ENCODE assay signal across 32 cellular contexts in the genomic region with DNA sequence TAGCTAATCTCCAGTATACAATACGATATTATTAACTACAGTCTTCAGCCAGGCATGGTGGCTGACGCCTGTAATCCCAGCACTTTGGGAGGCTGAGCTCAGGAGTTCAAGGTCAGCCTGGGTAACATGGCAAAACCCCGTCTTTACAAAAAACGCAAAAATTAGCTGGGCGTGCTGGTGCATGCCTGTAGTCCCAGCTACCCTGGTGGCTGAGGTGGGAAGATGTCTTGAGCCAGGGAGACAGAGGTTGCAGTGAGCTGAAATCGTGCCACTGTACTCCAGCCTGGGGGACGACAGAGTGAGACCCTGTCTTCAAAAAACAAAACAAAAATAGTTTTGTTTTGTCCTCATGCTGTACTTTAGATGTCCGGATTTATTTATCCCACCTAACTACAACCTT. TPM values are rescaled to one million over a fixed set of nuclear protein-coding genes. Genes with fewer than 3 reads are reported as not detected.
"Had no signal": no experiment of that assay in that cellular context is flagged by ENCODE, and none has a peak within 500 bp of the region (broad histone marks: within the 10 kb centered on the region; RNA-seq: fewer than 3 reads in every experiment).

No MANE protein-coding gene starts in this region.

- H3K4me1 ChIP-seq: adrenal gland, body of pancreas, esophagus squamous epithelium, gastroesophageal sphincter, heart right ventricle had no signal

- H3K36me3 Mint-ChIP-seq: activated naive CD4-positive, alpha-beta T cell treated with anti-CD3 and anti-CD28 coated beads, Interleukin-2, amount 50 U/mL, for 24 hours; activated naive CD8-positive, alpha-beta T cell treated with anti-CD3 and anti-CD28 coated beads for 36 hours had no signal

- H3K4me3 Mint-ChIP-seq: activated CD4-positive, alpha-beta memory T cell treated with anti-CD3 and anti-CD28 coated beads, Interleukin-2, amount 10 ng/mL, durations not matched to agents 7 days and 5 days; activated CD4-positive, alpha-beta T cell treated with anti-CD3 and anti-CD28 coated beads, Interleukin-2, amount 10 ng/mL, durations not matched to agents 7 days and 5 days; activated naive CD4-positive, alpha-beta T cell treated with anti-CD3 and anti-CD28 coated beads for 36 hours; activated naive CD4-positive, alpha-beta T cell treated with anti-CD3 and anti-CD28 coated beads, Interleukin-2, amount 50 U/mL, for 24 hours; activated naive CD8-positive, alpha-beta T cell treated with anti-CD3 and anti-CD28 coated beads for 36 hours; activated naive CD8-positive, alpha-beta T cell treated with anti-CD3 and anti-CD28 coated beads, Interleukin-2, amount 50 U/mL, for 24 hours; activated T-cell treated with anti-CD3 and anti-CD28 coated beads, Interleukin-2, amount 50 U/mL, for 4 hours; activated T-helper 17 cell treated with anti-CD3 and anti-CD28 coated beads, Interleukin-2, amount 50 U/mL, for 72 hours; effector memory CD8-positive, alpha-beta T cell had no signal

- H3K9me3 Mint-ChIP-seq: activated CD4-positive, alpha-beta memory T cell treated with anti-CD3 and anti-CD28 coated beads, Interleukin-2, amount 10 ng/mL, durations not matched to agents 7 days and 5 days; activated CD4-positive, alpha-beta T cell treated with anti-CD3 and anti-CD28 coated beads, Interleukin-2, amount 10 ng/mL, durations not matched to agents 7 days and 5 days; activated naive CD4-positive, alpha-beta T cell treated with anti-CD3 and anti-CD28 coated beads for 36 hours; activated naive CD4-positive, alpha-beta T cell treated with anti-CD3 and anti-CD28 coated beads, Interleukin-2, amount 50 U/mL, for 24 hours; activated naive CD8-positive, alpha-beta T cell treated with anti-CD3 and anti-CD28 coated beads for 36 hours; activated naive CD8-positive, alpha-beta T cell treated with anti-CD3 and anti-CD28 coated beads, Interleukin-2, amount 50 U/mL, for 24 hours; activated T-cell treated with anti-CD3 and anti-CD28 coated beads, Interleukin-2, amount 50 U/mL, for 4 hours; activated T-helper 17 cell treated with anti-CD3 and anti-CD28 coated beads, Interleukin-2, amount 50 U/mL, for 72 hours; effector memory CD8-positive, alpha-beta T cell had no signal

- H3K9me3 ChIP-seq: adrenal gland, body of pancreas, esophagus squamous epithelium, gastroesophageal sphincter, heart right ventricle had no signal

- H3K27me3 ChIP-seq: body of pancreas had no signal

- H3K4me3 ChIP-seq: adrenal gland, body of pancreas, esophagus squamous epithelium, gastroesophageal sphincter, heart right ventricle had no signal

- H3K27ac Mint-ChIP-seq: activated CD4-positive, alpha-beta memory T cell treated with anti-CD3 and anti-CD28 coated beads, Interleukin-2, amount 10 ng/mL, durations not matched to agents 7 days and 5 days; activated CD4-positive, alpha-beta T cell treated with anti-CD3 and anti-CD28 coated beads, Interleukin-2, amount 10 ng/mL, durations not matched to agents 7 days and 5 days; activated naive CD4-positive, alpha-beta T cell treated with anti-CD3 and anti-CD28 coated beads for 36 hours; activated naive CD4-positive, alpha-beta T cell treated with anti-CD3 and anti-CD28 coated beads, Interleukin-2, amount 50 U/mL, for 24 hours; activated naive CD8-positive, alpha-beta T cell treated with anti-CD3 and anti-CD28 coated beads for 36 hours; activated naive CD8-positive, alpha-beta T cell treated with anti-CD3 and anti-CD28 coated beads, Interleukin-2, amount 50 U/mL, for 24 hours; activated T-helper 17 cell treated with anti-CD3 and anti-CD28 coated beads, Interleukin-2, amount 50 U/mL, for 72 hours; effector memory CD8-positive, alpha-beta T cell had no signal

- H3K36me3 ChIP-seq: adrenal gland, esophagus squamous epithelium, gastroesophageal sphincter, heart right ventricle had no signal

- H3K27ac ChIP-seq: adrenal gland, body of pancreas, epithelial cell of prostate, esophagus squamous epithelium, gastroesophageal sphincter, heart right ventricle had no signal

- DNase-seq: activated CD4-positive, alpha-beta memory T cell treated with anti-CD3 and anti-CD28 coated beads, Interleukin-2, amount 10 ng/mL, durations not matched to agents 7 days and 5 days; activated CD4-positive, alpha-beta T cell treated with anti-CD3 and anti-CD28 coated beads for 1 hour; activated CD4-positive, alpha-beta T cell treated with anti-CD3 and anti-CD28 coated beads for 4 hours; activated CD4-positive, alpha-beta T cell treated with anti-CD3 and anti-CD28 coated beads, Interleukin-2, amount 10 ng/mL, durations not matched to agents 7 days and 5 days; activated CD4-positive, alpha-beta T cell treated with anti-CD3 and anti-CD28 coated beads, Interleukin-2, amount 50 U/mL, for 4 hours; activated effector memory CD4-positive, alpha-beta T cell treated with Interleukin-2 at 50 U/mL for 16 hours; activated gamma-delta T cell treated with Interleukin-2 at 50 U/mL for 16 hours; activated naive CD4-positive, alpha-beta T cell treated with anti-CD3 and anti-CD28 coated beads for 36 hours; activated naive CD8-positive, alpha-beta T cell treated with anti-CD3 and anti-CD28 coated beads for 36 hours; activated naive CD8-positive, alpha-beta T cell treated with anti-CD3 and anti-CD28 coated beads, Interleukin-2, amount 50 U/mL, for 24 hours; activated T-cell treated with anti-CD3 and anti-CD28 coated beads, Interleukin-2, amount 50 U/mL, for 4 hours; adrenal gland; amygdala; aorta; body of pancreas; caudate nucleus; cortex of kidney; dermis blood vessel endothelial cell; effector CD4-positive, alpha-beta T cell; effector memory CD8-positive, alpha-beta T cell; esophagus squamous epithelium; foreskin melanocyte; heart right ventricle; T-helper 2 cell had no signal

- H3K4me1 Mint-ChIP-seq: activated CD4-positive, alpha-beta memory T cell treated with anti-CD3 and anti-CD28 coated beads, Interleukin-2, amount 10 ng/mL, durations not matched to agents 7 days and 5 days; activated CD4-positive, alpha-beta T cell treated with anti-CD3 and anti-CD28 coated beads, Interleukin-2, amount 10 ng/mL, durations not matched to agents 7 days and 5 days; activated naive CD4-positive, alpha-beta T cell treated with anti-CD3 and anti-CD28 coated beads, Interleukin-2, amount 50 U/mL, for 24 hours; activated naive CD8-positive, alpha-beta T cell treated with anti-CD3 and anti-CD28 coated beads for 36 hours; activated naive CD8-positive, alpha-beta T cell treated with anti-CD3 and anti-CD28 coated beads, Interleukin-2, amount 50 U/mL, for 24 hours; activated T-helper 17 cell treated with anti-CD3 and anti-CD28 coated beads, Interleukin-2, amount 50 U/mL, for 72 hours had no signal

RNA-seq across cellular contexts. Expression of gene SV2B, which starts 29.2 kb away (rescaled TPM):
- total RNA-seq: chondrocyte, endothelial cell of umbilical vein, fibroblast of villous mesenchyme had no signal
- polyA plus RNA-seq: aorta, endothelial cell of umbilical vein, fibroblast of lung had no signal
